ENCODE assay signal across 8 cellular contexts in the genomic region with DNA sequence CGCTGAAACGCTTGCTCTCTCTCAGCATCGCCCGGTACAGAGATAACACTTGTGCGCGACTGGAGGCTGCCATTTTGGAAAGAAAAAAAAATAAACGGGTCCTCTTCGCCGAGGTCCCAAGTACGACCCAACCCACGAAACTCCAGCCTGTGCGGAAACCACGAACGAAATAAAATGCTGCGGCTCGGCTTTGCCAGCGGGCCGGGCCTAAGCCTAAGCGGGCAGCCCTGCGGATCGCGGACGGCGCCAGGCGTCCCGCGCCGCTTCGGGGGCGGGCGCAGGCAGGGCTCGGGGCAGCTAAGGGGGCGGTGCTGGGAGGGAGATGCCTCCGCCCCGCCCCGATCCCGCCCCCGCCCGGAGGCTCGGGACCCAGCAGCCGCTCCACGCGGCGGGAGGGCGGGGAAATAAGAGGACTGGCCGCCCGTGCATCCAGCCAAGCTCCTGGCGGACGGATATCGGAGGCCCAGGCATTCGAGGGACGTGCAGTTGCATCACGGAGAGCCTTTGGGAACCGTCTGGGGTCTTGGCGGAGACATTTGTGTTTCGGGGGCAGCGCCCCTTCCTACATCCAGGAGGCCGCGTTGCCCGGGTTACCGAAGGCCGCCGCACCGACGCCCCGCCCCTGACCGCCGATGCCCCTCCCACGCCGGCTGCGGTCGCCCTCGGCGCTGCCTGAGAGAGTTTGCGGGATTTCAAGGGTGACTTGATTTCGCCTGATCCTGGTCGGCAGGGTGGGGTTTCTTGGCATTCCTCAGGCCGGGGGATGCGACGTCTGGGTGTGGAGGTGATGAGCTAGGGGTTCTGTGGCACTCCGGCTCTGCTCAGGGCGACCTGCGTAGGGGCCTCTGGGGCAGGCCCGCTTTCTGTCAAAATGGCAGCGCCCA. TPM values are rescaled to one million over a fixed set of nuclear protein-coding genes. Genes with fewer than 3 reads are reported as not detected.
DNase-seq lines count a peak whose midpoint lies in the region; ATAC-seq and TF ChIP-seq lines count a peak whose summit lies in the region.

Gene FARS2 (plus strand): TSS at position 853 of the 884 bp plus-strand sequence.
Gene LYRM4 (minus strand): TSS at position 290 of the 884 bp plus-strand sequence. CDS start 217 bp downstream, at position 73.

- H3K4me3 Mint-ChIP-seq in activated naive CD4-positive, alpha-beta T cell treated with anti-CD3 and anti-CD28 coated beads, Interleukin-2, amount 50 U/mL, for 24 hours: peak within 1 kb of the TSS; percentile 93

- peak within 1 kb of the TSS; percentile 84 for H3K4me3 ChIP-seq in GM06990 (replicated peaks; ENCODE audit: low read depth, low read length)
- peak within 1 kb of the TSS; percentile 90 for H3K4me3 ChIP-seq in NB4 (ENCODE audit: low read depth, low read length)
- peak within 1 kb of the TSS; percentile 72 for H3K4me3 ChIP-seq in suprapubic skin

- peak; percentile 24 for TF ChIP-seq POLR2A in NB4 (IDR thresholded peaks at IDR 0.05; ENCODE audit: extremely low read depth, insufficient read length)
- no peak for TF ChIP-seq POLR2A in suprapubic skin (IDR thresholded peaks at IDR 0.05)

- H3K27ac Mint-ChIP-seq in activated naive CD4-positive, alpha-beta T cell treated with anti-CD3 and anti-CD28 coated beads, Interleukin-2, amount 50 U/mL, for 24 hours: peak within 1 kb of the TSS; percentile 100

- H3K4me1 ChIP-seq in suprapubic skin: peaks cover 22% of the 10 kb centered on the region

- peak; percentile 73 for ATAC-seq in HG02571 (IDR thresholded peaks at IDR 0.05; ENCODE audit: unreplicated experiment)
- peak; percentile 92 for ATAC-seq in SK-N-SH treated with all-trans-retinoic acid at 6 μM for 48 hours

- peak within 1 kb of the TSS; percentile 99 for H3K27ac ChIP-seq in suprapubic skin

- H3K27me3 Mint-ChIP-seq in activated naive CD4-positive, alpha-beta T cell treated with anti-CD3 and anti-CD28 coated beads, Interleukin-2, amount 50 U/mL, for 24 hours: no peaks in the 10 kb centered on the region

- no peak for TF ChIP-seq EP300 in suprapubic skin (IDR thresholded peaks at IDR 0.05)

- H3K36me3 Mint-ChIP-seq in activated naive CD4-positive, alpha-beta T cell treated with anti-CD3 and anti-CD28 coated beads, Interleukin-2, amount 50 U/mL, for 24 hours: peaks cover 6% of the 10 kb centered on the region

- no peaks in the 10 kb centered on the region for H3K9me3 ChIP-seq in suprapubic skin

- H3K4me1 Mint-ChIP-seq in activated naive CD4-positive, alpha-beta T cell treated with anti-CD3 and anti-CD28 coated beads, Interleukin-2, amount 50 U/mL, for 24 hours: peaks cover 47% of the 10 kb centered on the region

- H3K36me3 ChIP-seq in GM06990 (ENCODE audit: control insufficient read depth, insufficient read depth, low read length): no peaks in the 10 kb centered on the region; the same call in 1 of the 2 replicates
- H3K36me3 ChIP-seq in suprapubic skin: no peaks in the 10 kb centered on the region

- WGBS in suprapubic skin: under 1% methylated on average over 47 of the region's 85 CpGs

- DNase-seq in GM06990 (ENCODE audit: extremely low read depth, insufficient read length): peak; percentile 96
- peak; percentile 93 for DNase-seq in NB4 (ENCODE audit: low read depth)
- DNase-seq in globus pallidus (ENCODE audit: low spot score): peak; percentile 95
- peak; percentile 94 for DNase-seq in occipital lobe (lab: John Stamatoyannopoulos, UW)
- peak; percentile 89 to 92 for DNase-seq in suprapubic skin (ENCODE audit: low spot score in 2 of 2)

- no peaks in the 10 kb centered on the region for H3K9me3 Mint-ChIP-seq in activated naive CD4-positive, alpha-beta T cell treated with anti-CD3 and anti-CD28 coated beads, Interleukin-2, amount 50 U/mL, for 24 hours

- TF ChIP-seq CTCF in GM06990 (IDR thresholded peaks at IDR 0.05; ENCODE audit: insufficient read depth, low read length, poor library complexity, severe bottlenecking) (no peak), NB4 (IDR thresholded peaks at IDR 0.05; ENCODE audit: low read depth, low read length) (no peak), suprapubic skin (IDR thresholded peaks at IDR 0.05) (peak in 1 of 2 donors; percentile 40)

- no peaks in the 10 kb centered on the region for H3K27me3 ChIP-seq in GM06990 (replicated peaks; ENCODE audit: control insufficient read depth, insufficient read depth, low read length)
- H3K27me3 ChIP-seq in suprapubic skin: no peaks in the 10 kb centered on the region

TF ChIP-seq in SK-N-SH treated with all-trans-retinoic acid at 6 μM for 48 hours, 23 proteins besides CTCF, POLR2A, EP300 and RAD21:
- TF ChIP-seq CSRNP3 (CRISPR knock-in tag; IDR thresholded peaks at IDR 0.05) (no peak), ARNTL (CRISPR knock-in tag; IDR thresholded peaks at IDR 0.05; ENCODE audit: borderline replicate concordance, low read depth) (no peak), ZFP3 (CRISPR knock-in tag; IDR thresholded peaks at IDR 0.05) (no peak), GLIS3 (CRISPR knock-in tag; IDR thresholded peaks at IDR 0.05) (no peak), BACH2 (CRISPR knock-in tag; IDR thresholded peaks at IDR 0.05; ENCODE audit: borderline replicate concordance) (no peak), TOX (CRISPR knock-in tag; IDR thresholded peaks at IDR 0.05; ENCODE audit: borderline replicate concordance) (no peak)

RNA-seq across cellular contexts. Expression of gene FARS2, which starts in this region (rescaled TPM):
- 24.8 TPM for total RNA-seq in occipital lobe
- total RNA-seq in suprapubic skin: 10 to 100 TPM; 15.0 to 22.4 (median 20.1) TPM

RNA-seq across cellular contexts. Expression of gene LYRM4, which starts in this region (rescaled TPM):
- total RNA-seq in occipital lobe (16.2 TPM), suprapubic skin (10 to 100 TPM; 16.1 to 37.5 (median 19.6) TPM)

Comparison
In these comparisons a context has a peak if more than half of its experiments do, and no peak if none do; other contexts are left out.
1. Peak in every context shown above with its lines: DNase-seq, ATAC-seq, H3K4me3 ChIP-seq and H3K27ac ChIP-seq.